ENCODE assay signal across 8 cellular contexts in the genomic region with DNA sequence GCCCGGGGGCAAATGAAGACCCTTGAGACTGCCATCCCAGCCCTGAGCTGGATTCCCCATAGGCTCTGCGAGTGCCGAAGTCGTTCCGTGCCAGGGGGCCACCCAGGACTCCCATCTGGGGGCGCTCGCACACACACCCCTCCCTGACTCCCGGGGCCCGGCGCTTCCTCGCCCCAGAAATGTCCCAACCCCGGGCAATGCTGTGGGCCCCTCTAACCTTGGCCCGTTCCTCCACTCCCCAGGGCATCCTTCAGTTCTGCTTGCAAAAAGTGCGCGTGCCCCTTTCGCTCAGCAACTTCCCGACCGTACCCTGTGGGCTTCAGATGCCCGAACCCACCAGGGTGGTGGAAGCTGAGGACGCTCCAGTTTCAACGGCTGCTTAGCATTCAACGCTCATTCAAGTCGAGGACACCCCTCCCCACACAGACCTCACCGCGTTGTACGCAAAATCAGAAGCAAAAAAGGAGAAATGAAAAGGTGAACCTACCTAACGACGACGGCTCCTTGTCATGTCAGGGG. TPM values are rescaled to one million over a fixed set of nuclear protein-coding genes. Genes with fewer than 3 reads are reported as not detected.
A peak's percentile ranks its signal among the peaks of the same experiment; 100 is the strongest.
DNase-seq lines count a peak whose midpoint lies in the region; ATAC-seq and TF ChIP-seq lines count a peak whose summit lies in the region.

No MANE protein-coding gene starts in this region.

- intact Hi-C loops in left cardiac atrium (cut with DNase I) = no loop called here

- H3K9me3 Mint-ChIP-seq in activated T-helper 17 cell treated with anti-CD3 and anti-CD28 coated beads, Interleukin-2, amount 50 U/mL, for 72 hours = no peaks in the 10 kb centered on the region

- peaks cover 56% of the 10 kb centered on the region for H3K36me3 Mint-ChIP-seq in activated T-helper 17 cell treated with anti-CD3 and anti-CD28 coated beads, Interleukin-2, amount 50 U/mL, for 72 hours (ENCODE audit: low read depth)

- H3K27ac Mint-ChIP-seq in activated T-helper 17 cell treated with anti-CD3 and anti-CD28 coated beads, Interleukin-2, amount 50 U/mL, for 72 hours = peak overlapping the region; percentile 84

- ATAC-seq in activated T-helper 17 cell treated with anti-CD3 and anti-CD28 coated beads, Interleukin-2, amount 50 U/mL, for 72 hours (replicated peaks) = peak; percentile 28
- ATAC-seq in left cardiac atrium = peak; percentile 24 to 35
- no peak for ATAC-seq in GM21360 (IDR thresholded peaks at IDR 0.05; ENCODE audit: unreplicated experiment)

- peak overlapping the region; percentile 46 for H3K4me3 ChIP-seq in HL-60 (replicated peaks; ENCODE audit: insufficient read depth, low read length)

- H3K27ac ChIP-seq in HL-60 (replicated peaks) = no peak overlapping the region

- no peak for TF ChIP-seq CTCF in HL-60 (IDR thresholded peaks at IDR 0.05; ENCODE audit: insufficient read depth, low read length)

- peak overlapping the region; percentile 86 for H3K4me3 Mint-ChIP-seq in activated T-helper 17 cell treated with anti-CD3 and anti-CD28 coated beads, Interleukin-2, amount 50 U/mL, for 72 hours

- no peaks in the 10 kb centered on the region for H3K27me3 Mint-ChIP-seq in activated T-helper 17 cell treated with anti-CD3 and anti-CD28 coated beads, Interleukin-2, amount 50 U/mL, for 72 hours

- DNase-seq in NCI-H146 (lab: John Stamatoyannopoulos, UW) (peak; percentile 55), NCI-H146 treated with DMSO at 0.1 percent for 48 hours (lab: John Stamatoyannopoulos, UW; ENCODE audit: unreplicated experiment) (no peak), HL-60 (ENCODE audit: low read depth in 1 of 2, low spot score in 1 of 2) (no peak), left cardiac atrium (peak; percentile 27), putamen (ENCODE audit: low spot score) (peak; percentile 52), hippocampal formation (lab: John Stamatoyannopoulos, UW) (no peak)

- H3K4me1 Mint-ChIP-seq in activated T-helper 17 cell treated with anti-CD3 and anti-CD28 coated beads, Interleukin-2, amount 50 U/mL, for 72 hours = peaks cover 77% of the 10 kb centered on the region

- H3K27me3 ChIP-seq in HL-60 (ENCODE audit: insufficient read depth, poor library complexity, severe bottlenecking) = peaks cover 38% of the 10 kb centered on the region

RNA-seq across cellular contexts. Expression of a gene that starts 25.4 kb away (rescaled TPM):
- 100 to 1,000 TPM in 1 of 2 donors, 10 to 100 TPM in 1; 47.5 to 113 TPM for total RNA-seq in activated T-helper 17 cell treated with anti-CD3 and anti-CD28 coated beads, Interleukin-2, amount 50 U/mL, for 72 hours
- 1 to 10 TPM; 4.8 to 5.4 TPM for total RNA-seq in left cardiac atrium

Comparison
In these comparisons a context has a peak if more than half of its experiments do, and no peak if none do; other contexts are left out.
1. DNase-seq: peak in NCI-H146 (single experiment), left cardiac atrium (single experiment) and putamen (single experiment); none in NCI-H146 treated with DMSO at 0.1 percent for 48 hours (single experiment), HL-60 (0 of 2) and hippocampal formation (0 of 2).
2. RNA of a gene that starts 25.4 kb away (total RNA-seq): 47.5 to 113 TPM in activated T-helper 17 cell treated with anti-CD3 and anti-CD28 coated beads, Interleukin-2, amount 50 U/mL, for 72 hours; 4.8 to 5.4 TPM in left cardiac atrium; every median in the first group is over 4 times any median in the second.